In genomic region chr5:172897691-172898512, GRCh38 we compare ENCODE assay signal across 8 cellular contexts.
A peak's percentile ranks its signal among the peaks of the same experiment; 100 is the strongest.
DNase-seq lines count a peak whose midpoint lies in the region; ATAC-seq and TF ChIP-seq lines count a peak whose summit lies in the region.

No MANE protein-coding gene starts in this region.

- H3K4me1 ChIP-seq in rectal smooth muscle tissue (ENCODE audit: control insufficient read depth, insufficient read depth, low read length), result peaks cover 29% of the 10 kb centered on the region

- H3K27me3 ChIP-seq in rectal smooth muscle tissue (ENCODE audit: control insufficient read depth, insufficient read depth, low read length), result no peaks in the 10 kb centered on the region

- no peak overlapping the region for H3K4me3 ChIP-seq in fibroblast of the aortic adventitia (ENCODE audit: low read depth, low read length)
- peak overlapping the region; percentile 10 for H3K4me3 ChIP-seq in rectal smooth muscle tissue (ENCODE audit: low read length)

- peak; percentile 24 for TF ChIP-seq CTCF in fibroblast of the aortic adventitia (IDR thresholded peaks at IDR 0.05; ENCODE audit: insufficient read depth, low read length)

- H3K9ac ChIP-seq in rectal smooth muscle tissue (ENCODE audit: low read length), result no peak overlapping the region

- no peaks in the 10 kb centered on the region for H3K36me3 ChIP-seq in rectal smooth muscle tissue (ENCODE audit: control insufficient read depth, insufficient read depth, low read length)

- peak; percentile 100 for DNase-seq in EH (ENCODE audit: low read depth)
- peak; percentile 64 for DNase-seq in T1000 (lab: John Stamatoyannopoulos, UW)
- DNase-seq in fibroblast of the aortic adventitia (ENCODE audit: low read depth), result peak; percentile 92
- no peak for DNase-seq in activated effector memory CD4-positive, alpha-beta T cell treated with anti-CD3 and anti-CD28 coated beads, Interleukin-2, amount 50 U/mL, for 16 hours
- DNase-seq in activated CD8-positive, alpha-beta memory T cell treated with anti-CD3 and anti-CD28 coated beads, Interleukin-2, amount 50 U/mL, for 4 hours, result no peak
- no peak for DNase-seq in NOMO-1 treated with DMSO at 0.1 percent for 48 hours (lab: John Stamatoyannopoulos, UW; ENCODE audit: unreplicated experiment)

- no peak for ATAC-seq in GM18907 (IDR thresholded peaks at IDR 0.05; ENCODE audit: unreplicated experiment)

- H3K27ac ChIP-seq in rectal smooth muscle tissue (ENCODE audit: low read depth, low read length), result peak overlapping the region; percentile 92

Comparison
In these comparisons a context has a peak if more than half of its experiments do, and no peak if none do; other contexts are left out.
1. DNase-seq: peak in EH (single experiment), T1000 (single experiment) and fibroblast of the aortic adventitia (single experiment); none in activated effector memory CD4-positive, alpha-beta T cell treated with anti-CD3 and anti-CD28 coated beads, Interleukin-2, amount 50 U/mL, for 16 hours (single experiment), activated CD8-positive, alpha-beta memory T cell treated with anti-CD3 and anti-CD28 coated beads, Interleukin-2, amount 50 U/mL, for 4 hours (single experiment) and NOMO-1 treated with DMSO at 0.1 percent for 48 hours (single experiment).